Comparison of ENCODE assay signal across 17 cellular contexts in the genomic region with DNA sequence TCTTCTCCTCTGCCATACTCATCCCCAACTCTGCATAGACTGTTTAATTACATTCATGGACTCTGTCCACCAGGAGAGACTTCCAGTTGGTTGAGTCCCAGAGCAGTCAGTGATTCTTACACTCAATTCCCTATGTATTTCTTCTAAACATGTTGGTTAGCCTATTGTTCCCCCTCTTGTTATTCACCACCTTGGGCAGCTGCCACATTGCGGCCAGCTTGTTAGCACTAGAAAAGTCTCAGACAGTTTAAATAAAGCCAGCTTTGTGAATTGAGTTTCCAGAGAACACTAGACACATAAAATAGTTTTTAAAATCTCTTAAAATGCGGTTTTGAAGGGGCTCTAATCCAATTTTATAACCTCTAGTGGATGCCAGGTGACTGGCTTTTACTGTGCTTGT.
DNase-seq lines count a peak whose midpoint lies in the region; ATAC-seq, FAIRE-seq and TF ChIP-seq lines count a peak whose summit lies in the region.
"Had no signal": no experiment of that assay in that cellular context is flagged by ENCODE, and none has a peak within 500 bp of the region (broad histone marks: within the 10 kb centered on the region; RNA-seq: fewer than 3 reads in every experiment).

No MANE protein-coding gene starts in this region.

- no peak overlapping the region for H3K4me3 ChIP-seq in HAP-1
- H3K4me3 ChIP-seq in bronchial epithelial cell (ENCODE audit: low read depth, low read length): no peak overlapping the region

- no peak overlapping the region for H3K4me2 ChIP-seq in H9 (ENCODE audit: insufficient read depth, insufficient read length, low read length)

- no peak overlapping the region for H2BK120ac ChIP-seq in H9 (ENCODE audit: low read depth, low read length, poor library complexity, severe bottlenecking)

- H3K27ac Mint-ChIP-seq in H9: no peak overlapping the region
- H3K27ac Mint-ChIP-seq: CD4-positive, CD25-positive, alpha-beta regulatory T cell had no signal

- no peak overlapping the region for H2BK5ac ChIP-seq in H9 (ENCODE audit: insufficient read length, low read length)

- H3K23ac ChIP-seq in H9 (ENCODE audit: insufficient read length, low read depth, low read length): no peak overlapping the region

- H3K36me3 ChIP-seq in HAP-1 (replicated peaks): no peaks in the 10 kb centered on the region
- no peaks in the 10 kb centered on the region for H3K36me3 ChIP-seq in bronchial epithelial cell (ENCODE audit: control insufficient read depth, insufficient read depth, low read length)

- H2BK12ac ChIP-seq in H9 (ENCODE audit: insufficient read length, low read depth, low read length): no peak overlapping the region

- H2AFZ ChIP-seq in H9 (ENCODE audit: low read length): no peak overlapping the region

- no peak overlapping the region for H2BK20ac ChIP-seq in H9 (ENCODE audit: low read depth, low read length, poor library complexity, severe bottlenecking)

- peak; percentile 79 to 90 for DNase-seq in HAP-1 (ENCODE audit: low spot score in 2 of 2)
- DNase-seq in NCI-H2107 treated with DMSO at 0.1 percent for 48 hours (lab: John Stamatoyannopoulos, UW; ENCODE audit: unreplicated experiment): peak; percentile 86
- DNase-seq in bronchial epithelial cell (ENCODE audit: low read depth): peak; percentile 59
- peak; percentile 1 for DNase-seq in midbrain (lab: John Stamatoyannopoulos, UW)
- no peak for DNase-seq in H9
- no peak for DNase-seq in kidney tubule cell (ENCODE audit: low spot score)
- DNase-seq in OCI-M1 (lab: John Stamatoyannopoulos, UW): no peak
- DNase-seq: CD4-positive, CD25-positive, alpha-beta regulatory T cell; DND-41; IMR-90; Kasumi-1; NCI-H1436; NCI-H2081; NCI-H446 treated with DMSO at 0.1 percent for 48 hours; SIG-M5 had no signal

- H3T11ph ChIP-seq in H9 (ENCODE audit: low read length): no peak overlapping the region

- H2AK5ac ChIP-seq in H9 (ENCODE audit: insufficient read length, low read length): no peak overlapping the region

- H3K9me3 ChIP-seq in HAP-1 (no peaks in the 10 kb centered on the region; the same call in 1 of the 2 replicates), H9 (ENCODE audit: control insufficient read depth, low read depth, low read length) (no peaks in the 10 kb centered on the region)

- no peak overlapping the region for H3K4ac ChIP-seq in H9 (ENCODE audit: low read depth, low read length)

- H3K27me3 ChIP-seq in HAP-1 (ENCODE audit: low read depth) (no peaks in the 10 kb centered on the region; the same call in 1 of the 2 replicates), bronchial epithelial cell (ENCODE audit: control insufficient read depth, insufficient read depth, low read length) (no peaks in the 10 kb centered on the region), H9 (ENCODE audit: insufficient read depth, low read length) (no peaks in the 10 kb centered on the region)

- no peak overlapping the region for H4K91ac ChIP-seq in H9 (ENCODE audit: insufficient read length, low read depth, low read length)

- TF ChIP-seq CTCF in bronchial epithelial cell (IDR thresholded peaks at IDR 0.05; ENCODE audit: insufficient read depth, low read length, severe bottlenecking): no peak
- no peak for TF ChIP-seq CTCF in H9 (conservative IDR thresholded peaks at IDR 0.05)

- H3K4me1 ChIP-seq in HAP-1 (peaks cover 4% of the 10 kb centered on the region; the same call in 1 of the 2 replicates), H9 (ENCODE audit: insufficient read depth, low read length) (no peaks in the 10 kb centered on the region)

- in situ Hi-C loops in HAP-1 (cut with MboI; ENCODE audit: low sequenced_read_pairs): no loop called here

- WGBS in H9 (ENCODE audit: extremely low coverage, insufficient read length, low lambda C conversion rate): no CpG with 5 or more reads among the region's 2 CpGs

- no peak overlapping the region for H3K56ac ChIP-seq in H9 (ENCODE audit: insufficient read length, low read depth, low read length)

- FAIRE-seq in bronchial epithelial cell (lab: Jason Lieb, UNC): no peak
- FAIRE-seq: H1 had no signal

- no peaks in the 10 kb centered on the region for H3K79me2 ChIP-seq in H9 (ENCODE audit: insufficient read depth, low read length)

- H3K9ac ChIP-seq in H9 (ENCODE audit: extremely low read depth, insufficient read length, low read length): no peak overlapping the region

- H3K27me3 Mint-ChIP-seq in H9 (ENCODE audit: low read depth): no peaks in the 10 kb centered on the region
- H3K27me3 Mint-ChIP-seq: CD4-positive, CD25-positive, alpha-beta regulatory T cell had no signal

- no peak overlapping the region for H4K5ac ChIP-seq in H9 (ENCODE audit: insufficient read length, low read depth, low read length)

- no peak overlapping the region for H3K27ac ChIP-seq in H9 (ENCODE audit: insufficient read length, low read depth, low read length)

- no peak overlapping the region for H4K8ac ChIP-seq in H9 (replicated peaks; ENCODE audit: insufficient read length, low read depth, low read length)

- H3K4me1 Mint-ChIP-seq in H9: 0 out of 4 replicates have a peak, but pooled peaks cover 0 to 4% of the 10 kb centered on the region in 2 experiments
- H3K4me1 Mint-ChIP-seq: CD4-positive, CD25-positive, alpha-beta regulatory T cell had no signal

- no peaks in the 10 kb centered on the region for H4K20me1 ChIP-seq in H9 (ENCODE audit: control insufficient read depth, insufficient read depth, insufficient read length)

- H2BK15ac ChIP-seq in H9 (ENCODE audit: low read depth, low read length): no peak overlapping the region

- H3K36me3 Mint-ChIP-seq in H9 (ENCODE audit: insufficient read depth in 1 of 3, low read depth in 3 of 3): no peaks in the 10 kb centered on the region
- H3K36me3 Mint-ChIP-seq: CD4-positive, CD25-positive, alpha-beta regulatory T cell had no signal

- no peak overlapping the region for H3K18ac ChIP-seq in H9 (ENCODE audit: insufficient read length, low read depth, low read length)

- no peaks in the 10 kb centered on the region for H3K23me2 ChIP-seq in H9 (ENCODE audit: insufficient read length, low read depth, low read length, poor library complexity, severe bottlenecking)

- H3K4me3 Mint-ChIP-seq in H9: no peak overlapping the region
- H3K4me3 Mint-ChIP-seq: CD4-positive, CD25-positive, alpha-beta regulatory T cell had no signal

- H3K79me1 ChIP-seq in H9 (ENCODE audit: insufficient read depth, low read depth, low read length, poor library complexity, severe bottlenecking): no peaks in the 10 kb centered on the region

- H3K14ac ChIP-seq in H9 (ENCODE audit: insufficient read depth, low read length): no peak overlapping the region

- H3K9me3 Mint-ChIP-seq in H9: no peaks in the 10 kb centered on the region

- no peak for ATAC-seq in HG02981 (IDR thresholded peaks at IDR 0.05; ENCODE audit: unreplicated experiment)

Comparison
In these comparisons a context has a peak if more than half of its experiments do, and no peak if none do; other contexts are left out.
1. DNase-seq: peak in HAP-1 (2 of 2), NCI-H2107 treated with DMSO at 0.1 percent for 48 hours (single experiment), bronchial epithelial cell (single experiment) and midbrain (single experiment); none in H9 (single experiment), kidney tubule cell (single experiment) and OCI-M1 (single experiment).